Comparison of ENCODE assay signal across 1 cellular context in genomic region chr12:105212431-105212830, GRCh38.
TF ChIP-seq lines count a peak whose summit lies in the region.

No MANE protein-coding gene starts in this region.

TF ChIP-seq in GM23338, 12 proteins besides CTCF, POLR2A, EP300 and RAD21 (continued from another document):
- TF ChIP-seq, protein P1, sequence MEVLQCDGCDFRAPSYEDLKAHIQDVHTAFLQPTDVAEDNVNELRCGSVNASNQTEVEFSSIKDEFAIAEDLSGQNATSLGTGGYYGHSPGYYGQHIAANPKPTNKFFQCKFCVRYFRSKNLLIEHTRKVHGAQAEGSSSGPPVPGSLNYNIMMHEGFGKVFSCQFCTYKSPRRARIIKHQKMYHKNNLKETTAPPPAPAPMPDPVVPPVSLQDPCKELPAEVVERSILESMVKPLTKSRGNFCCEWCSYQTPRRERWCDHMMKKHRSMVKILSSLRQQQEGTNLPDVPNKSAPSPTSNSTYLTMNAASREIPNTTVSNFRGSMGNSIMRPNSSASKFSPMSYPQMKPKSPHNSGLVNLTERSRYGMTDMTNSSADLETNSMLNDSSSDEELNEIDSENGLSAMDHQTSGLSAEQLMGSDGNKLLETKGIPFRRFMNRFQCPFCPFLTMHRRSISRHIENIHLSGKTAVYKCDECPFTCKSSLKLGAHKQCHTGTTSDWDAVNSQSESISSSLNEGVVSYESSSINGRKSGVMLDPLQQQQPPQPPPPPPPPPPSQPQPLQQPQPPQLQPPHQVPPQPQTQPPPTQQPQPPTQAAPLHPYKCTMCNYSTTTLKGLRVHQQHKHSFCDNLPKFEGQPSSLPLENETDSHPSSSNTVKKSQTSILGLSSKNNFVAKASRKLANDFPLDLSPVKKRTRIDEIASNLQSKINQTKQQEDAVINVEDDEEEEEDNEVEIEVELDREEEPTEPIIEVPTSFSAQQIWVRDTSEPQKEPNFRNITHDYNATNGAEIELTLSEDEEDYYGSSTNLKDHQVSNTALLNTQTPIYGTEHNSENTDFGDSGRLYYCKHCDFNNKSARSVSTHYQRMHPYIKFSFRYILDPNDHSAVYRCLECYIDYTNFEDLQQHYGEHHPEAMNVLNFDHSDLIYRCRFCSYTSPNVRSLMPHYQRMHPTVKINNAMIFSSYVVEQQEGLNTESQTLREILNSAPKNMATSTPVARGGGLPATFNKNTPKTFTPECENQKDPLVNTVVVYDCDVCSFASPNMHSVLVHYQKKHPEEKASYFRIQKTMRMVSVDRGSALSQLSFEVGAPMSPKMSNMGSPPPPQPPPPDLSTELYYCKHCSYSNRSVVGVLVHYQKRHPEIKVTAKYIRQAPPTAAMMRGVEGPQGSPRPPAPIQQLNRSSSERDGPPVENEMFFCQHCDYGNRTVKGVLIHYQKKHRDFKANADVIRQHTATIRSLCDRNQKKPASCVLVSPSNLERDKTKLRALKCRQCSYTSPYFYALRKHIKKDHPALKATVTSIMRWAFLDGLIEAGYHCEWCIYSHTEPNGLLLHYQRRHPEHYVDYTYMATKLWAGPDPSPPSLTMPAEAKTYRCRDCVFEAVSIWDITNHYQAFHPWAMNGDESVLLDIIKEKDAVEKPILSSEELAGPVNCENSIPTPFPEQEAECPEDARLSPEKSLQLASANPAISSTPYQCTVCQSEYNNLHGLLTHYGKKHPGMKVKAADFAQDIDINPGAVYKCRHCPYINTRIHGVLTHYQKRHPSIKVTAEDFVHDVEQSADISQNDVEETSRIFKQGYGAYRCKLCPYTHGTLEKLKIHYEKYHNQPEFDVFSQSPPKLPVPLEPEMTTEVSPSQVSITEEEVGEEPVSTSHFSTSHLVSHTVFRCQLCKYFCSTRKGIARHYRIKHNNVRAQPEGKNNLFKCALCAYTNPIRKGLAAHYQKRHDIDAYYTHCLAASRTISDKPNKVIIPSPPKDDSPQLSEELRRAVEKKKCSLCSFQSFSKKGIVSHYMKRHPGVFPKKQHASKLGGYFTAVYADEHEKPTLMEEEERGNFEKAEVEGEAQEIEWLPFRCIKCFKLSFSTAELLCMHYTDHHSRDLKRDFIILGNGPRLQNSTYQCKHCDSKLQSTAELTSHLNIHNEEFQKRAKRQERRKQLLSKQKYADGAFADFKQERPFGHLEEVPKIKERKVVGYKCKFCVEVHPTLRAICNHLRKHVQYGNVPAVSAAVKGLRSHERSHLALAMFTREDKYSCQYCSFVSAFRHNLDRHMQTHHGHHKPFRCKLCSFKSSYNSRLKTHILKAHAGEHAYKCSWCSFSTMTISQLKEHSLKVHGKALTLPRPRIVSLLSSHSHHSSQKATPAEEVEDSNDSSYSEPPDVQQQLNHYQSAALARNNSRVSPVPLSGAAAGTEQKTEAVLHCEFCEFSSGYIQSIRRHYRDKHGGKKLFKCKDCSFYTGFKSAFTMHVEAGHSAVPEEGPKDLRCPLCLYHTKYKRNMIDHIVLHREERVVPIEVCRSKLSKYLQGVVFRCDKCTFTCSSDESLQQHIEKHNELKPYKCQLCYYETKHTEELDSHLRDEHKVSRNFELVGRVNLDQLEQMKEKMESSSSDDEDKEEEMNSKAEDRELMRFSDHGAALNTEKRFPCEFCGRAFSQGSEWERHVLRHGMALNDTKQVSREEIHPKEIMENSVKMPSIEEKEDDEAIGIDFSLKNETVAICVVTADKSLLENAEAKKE (CRISPR knock-in tag; IDR thresholded peaks at IDR 0.05): no peak
- TF ChIP-seq, protein P2, sequence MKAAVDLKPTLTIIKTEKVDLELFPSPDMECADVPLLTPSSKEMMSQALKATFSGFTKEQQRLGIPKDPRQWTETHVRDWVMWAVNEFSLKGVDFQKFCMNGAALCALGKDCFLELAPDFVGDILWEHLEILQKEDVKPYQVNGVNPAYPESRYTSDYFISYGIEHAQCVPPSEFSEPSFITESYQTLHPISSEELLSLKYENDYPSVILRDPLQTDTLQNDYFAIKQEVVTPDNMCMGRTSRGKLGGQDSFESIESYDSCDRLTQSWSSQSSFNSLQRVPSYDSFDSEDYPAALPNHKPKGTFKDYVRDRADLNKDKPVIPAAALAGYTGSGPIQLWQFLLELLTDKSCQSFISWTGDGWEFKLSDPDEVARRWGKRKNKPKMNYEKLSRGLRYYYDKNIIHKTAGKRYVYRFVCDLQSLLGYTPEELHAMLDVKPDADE (IDR thresholded peaks at IDR 0.05): no peak
- TF ChIP-seq STAT1 (IDR thresholded peaks at IDR 0.05; ENCODE audit: unreplicated experiment): no peak
